Comparison of ENCODE assay signal across 8 cellular contexts in the genomic region with DNA sequence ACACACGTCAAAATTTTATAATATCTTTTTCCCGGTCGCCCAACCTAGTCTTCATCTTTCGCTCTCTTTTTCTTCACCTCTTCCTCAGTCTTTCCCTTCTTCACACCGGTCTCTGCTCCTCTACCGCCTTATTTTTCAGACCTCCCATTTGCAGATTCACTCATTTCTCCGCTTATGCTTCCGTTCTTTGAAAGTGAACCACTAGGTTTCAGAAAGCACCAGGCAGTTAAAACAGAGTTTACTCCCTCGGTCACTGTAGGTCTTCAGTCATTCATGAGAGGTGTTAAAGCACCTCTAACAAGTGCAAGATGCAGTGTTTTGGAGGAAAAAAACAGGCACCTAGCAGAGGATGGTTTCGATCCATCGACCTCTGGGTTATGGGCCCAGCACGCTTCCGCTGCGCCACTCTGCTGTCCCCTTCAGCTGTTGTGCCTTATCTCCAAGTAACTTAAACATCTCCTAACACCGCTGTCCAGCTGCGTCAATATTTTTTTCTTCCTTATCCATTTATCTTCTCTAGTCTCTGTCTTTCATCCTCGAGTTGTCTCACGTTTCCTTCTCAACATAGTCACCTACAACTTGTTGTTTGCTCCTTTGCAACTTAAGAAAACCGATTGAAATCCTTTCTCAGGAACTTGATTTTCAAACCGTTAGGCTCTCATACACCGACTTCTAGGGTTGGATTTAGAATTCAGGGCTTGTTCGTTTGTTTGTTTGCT.
DNase-seq lines count a peak whose midpoint lies in the region; ATAC-seq and TF ChIP-seq lines count a peak whose summit lies in the region.

No MANE protein-coding gene starts in this region.

- no peak for TF ChIP-seq POLR2A in gastroesophageal sphincter (IDR thresholded peaks at IDR 0.05)

- H3K4me3 ChIP-seq in CD4-positive, alpha-beta memory T cell (ENCODE audit: low read length in 2 of 2): no peak overlapping the region
- H3K4me3 ChIP-seq in gastroesophageal sphincter: no peak overlapping the region

- WGBS in gastroesophageal sphincter (ENCODE audit: low coverage in 1 of 2), 2 donors: 3 to 5% methylated on average over 20 to 22 of the region's 22 CpGs

- H3K9me3 ChIP-seq in CD4-positive, alpha-beta memory T cell (ENCODE audit: control insufficient read depth in 1 of 2, low read length in 2 of 2): no peaks in the 10 kb centered on the region
- H3K9me3 ChIP-seq in gastroesophageal sphincter: peaks cover 0 to 8% (median 0%) of the 10 kb centered on the region in 3 donors

- peaks cover 0 to 7% (median 0%) of the 10 kb centered on the region in 8 donors for H3K9me3 Mint-ChIP-seq in CD4-positive, alpha-beta memory T cell

- H3K27me3 Mint-ChIP-seq in CD4-positive, alpha-beta memory T cell: peaks cover 25 to 28% of the 10 kb centered on the region in 2 donors

- H3K36me3 Mint-ChIP-seq in CD4-positive, alpha-beta memory T cell: no peaks in the 10 kb centered on the region

- DNase-seq in CD4-positive, alpha-beta memory T cell: peak in 4 of 5 donors; percentile 22 to 35 (median 27)
- DNase-seq in NCI-H2171 treated with DMSO at 0.1 percent for 48 hours (lab: John Stamatoyannopoulos, UW) (peak; percentile 70), inferior parietal cortex (ENCODE audit: extremely low spot score) (peak; percentile 30), cerebellar nuclear complex (lab: John Stamatoyannopoulos, UW) (no peak)
- DNase-seq in activated CD8-positive, alpha-beta memory T cell treated with anti-CD3 and anti-CD28 coated beads, Interleukin-2, amount 50 U/mL, for 48 hours: peak; percentile 87

- no peaks in the 10 kb centered on the region for H3K4me1 Mint-ChIP-seq in CD4-positive, alpha-beta memory T cell

- no peak overlapping the region for H3K4me3 Mint-ChIP-seq in CD4-positive, alpha-beta memory T cell

- no peak overlapping the region for H3K27ac ChIP-seq in CD4-positive, alpha-beta memory T cell (ENCODE audit: low read depth, low read length)
- H3K27ac ChIP-seq in gastroesophageal sphincter: no peak overlapping the region

- peaks cover 16% of the 10 kb centered on the region for H3K4me1 ChIP-seq in CD4-positive, alpha-beta memory T cell (ENCODE audit: insufficient read depth, low read length)
- no peaks in the 10 kb centered on the region for H3K4me1 ChIP-seq in gastroesophageal sphincter

- no peaks in the 10 kb centered on the region for H3K36me3 ChIP-seq in CD4-positive, alpha-beta memory T cell (ENCODE audit: insufficient read depth, low read length)
- no peaks in the 10 kb centered on the region for H3K36me3 ChIP-seq in gastroesophageal sphincter

- intact Hi-C loops in CD4-positive, alpha-beta memory T cell (cut with micrococcal nuclease): loop anchor here (5.0 kb wide), 1 partner anchor 75 kb away; no protein-coding TSS in a partner anchor

- no peak overlapping the region for H3K27ac Mint-ChIP-seq in CD4-positive, alpha-beta memory T cell

- peaks cover 31% of the 10 kb centered on the region for H3K27me3 ChIP-seq in CD4-positive, alpha-beta memory T cell (ENCODE audit: insufficient read depth, low read length)
- H3K27me3 ChIP-seq in gastroesophageal sphincter: peaks cover 98% of the 10 kb centered on the region

- CTCF ChIA-PET in CD4-positive, alpha-beta memory T cell (lab: Charles Lee; ENCODE audit: partially characterized antibody): interaction anchor here (1.2 kb wide), 1 partner anchor 9 kb away, joined by 3 read pairs; no protein-coding TSS in a partner anchor

- TF ChIP-seq EP300 in gastroesophageal sphincter (IDR thresholded peaks at IDR 0.05): no peak

- ATAC-seq in GM18867 (IDR thresholded peaks at IDR 0.05; ENCODE audit: unreplicated experiment) (peak; percentile 84), HG02970 (IDR thresholded peaks at IDR 0.05; ENCODE audit: low FRiP score, unreplicated experiment) (peak; percentile 64), gastroesophageal sphincter (no peak)

- no peak for TF ChIP-seq CTCF in gastroesophageal sphincter (IDR thresholded peaks at IDR 0.05)

- POLR2A ChIA-PET in CD4-positive, alpha-beta memory T cell (lab: Charles Lee; ENCODE audit: partially characterized antibody): no interaction called here

Comparison
In these comparisons a context has a peak if more than half of its experiments do, and no peak if none do; other contexts are left out.
1. DNase-seq: peak in CD4-positive, alpha-beta memory T cell (4 of 5), NCI-H2171 treated with DMSO at 0.1 percent for 48 hours (single experiment), activated CD8-positive, alpha-beta memory T cell treated with anti-CD3 and anti-CD28 coated beads, Interleukin-2, amount 50 U/mL, for 48 hours (single experiment) and inferior parietal cortex (single experiment); none in cerebellar nuclear complex (0 of 2).